24 cellular contexts compared by ENCODE assay signal in the genomic region with DNA sequence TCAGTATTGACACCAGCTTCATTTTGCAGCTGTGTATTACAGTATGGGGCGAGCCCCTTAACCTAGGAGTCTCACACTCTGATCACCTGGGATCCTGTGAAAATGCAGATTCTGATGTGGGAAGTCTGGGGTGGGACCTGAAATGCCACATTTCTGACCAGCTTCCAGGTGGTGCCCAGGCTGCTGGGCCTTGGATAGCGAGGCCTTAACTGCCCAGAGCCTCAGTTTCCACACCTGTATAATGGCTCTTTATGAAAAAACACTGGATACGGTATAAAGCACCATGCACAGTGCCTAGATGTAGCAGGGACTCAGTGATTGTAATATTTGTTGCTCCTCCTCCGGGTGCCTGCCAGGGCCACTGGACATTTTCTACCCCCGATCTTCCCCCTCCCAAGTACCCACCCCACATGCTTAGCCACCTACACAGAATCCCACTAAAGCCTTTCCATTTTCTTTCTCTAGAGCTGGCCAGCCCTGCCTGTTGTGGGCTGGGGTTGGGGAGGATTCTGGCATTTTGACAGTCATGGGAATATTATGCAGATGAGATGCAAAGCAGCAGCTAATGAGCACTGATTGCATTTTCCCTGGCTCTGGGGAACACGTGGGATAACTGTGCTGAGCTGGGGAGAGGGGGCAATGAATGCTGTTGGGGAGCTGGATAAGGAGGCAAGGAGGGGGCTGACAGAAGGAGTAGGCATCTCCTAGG. TPM values are rescaled to one million over a fixed set of nuclear protein-coding genes. Genes with fewer than 3 reads are reported as not detected.
DNase-seq lines count a peak whose midpoint lies in the region; ATAC-seq, FAIRE-seq and TF ChIP-seq lines count a peak whose summit lies in the region.
"Had no signal": no experiment of that assay in that cellular context is flagged by ENCODE, and none has a peak within 500 bp of the region (broad histone marks: within the 10 kb centered on the region; RNA-seq: fewer than 3 reads in every experiment).

No MANE protein-coding gene starts in this region.

- no peak overlapping the region for H4K8ac ChIP-seq in IMR-90 (ENCODE audit: low read depth in 2 of 2, low read length in 2 of 2)

- intact Hi-C loops in IMR-90 (cut with micrococcal nuclease) = no loop called here

- dilution Hi-C loops in IMR-90 (cut with HindIII; ENCODE audit: low sequenced_read_pairs, unreplicated experiment) = no loop called here

- no peak overlapping the region for H2AFZ ChIP-seq in IMR-90 (replicated peaks; ENCODE audit: low read length, poor library complexity)
- no peak overlapping the region for H2AFZ ChIP-seq in Karpas-422 (ENCODE audit: low read length)

- WGBS in IMR-90 (ENCODE audit: extremely low coverage in 2 of 2, insufficient read length in 1 of 2), 2 experiments = 50% methylated on average over 2 of the region's 6 CpGs; no CpG with 5 or more reads in 1 of the 2 experiments

- H3K36me3 Mint-ChIP-seq in mesothelial cell of epicardium = no peaks in the 10 kb centered on the region

- FAIRE-seq in bronchial epithelial cell (lab: Jason Lieb, UNC) = peak; percentile 88
- FAIRE-seq: GM12878, GM19239, RCC 7860 had no signal

- H3K27ac Mint-ChIP-seq in mesothelial cell of epicardium = peak overlapping the region; percentile 63

- in situ Hi-C loops in IMR-90 (cut with MboI; ENCODE audit: low sequenced_read_pairs) = no loop called here

- DNase-seq in IMR-90 (no peak), bronchial epithelial cell (ENCODE audit: low read depth) (no peak), mesothelial cell of epicardium (ENCODE audit: low spot score in 2 of 2, unreplicated experiment in 2 of 2) (no peak), putamen (ENCODE audit: low spot score) (peak; percentile 57), T-helper 9 cell (no peak), Karpas-422 (no peak)
- DNase-seq in stimulated activated CD4-positive, alpha-beta T cell treated with anti-CD3 and anti-CD28 coated beads, Interleukin-2, amount 100 ng/mL, for 48 hours = no peak
- DNase-seq: C1 segment of cervical spinal cord; CD8-positive, alpha-beta memory T cell; DMS53; EL; GOT3; NCI-H1105 treated with DMSO at 0.1 percent for 48 hours; NCI-H1694; NCI-H2081 treated with DMSO at 0.1 percent for 48 hours; NCI-H446 treated with DMSO at 0.1 percent for 48 hours; NCI-H774; Right ventricle myocardium superior had no signal

- TF ChIP-seq POLR2A in IMR-90 (IDR thresholded peaks at IDR 0.05; ENCODE audit: low read depth, low read length) = no peak

- H3K9ac ChIP-seq in IMR-90 (ENCODE audit: low read depth, low read length) (no peak overlapping the region), Karpas-422 (ENCODE audit: low read length) (no peak overlapping the region)

- H3K4me3 ChIP-seq in IMR-90 (ENCODE audit: insufficient read depth, low read depth, low read length) (no peak overlapping the region), bronchial epithelial cell (ENCODE audit: low read depth, low read length) (no peak overlapping the region), Karpas-422 (ENCODE audit: low read length) (no peak overlapping the region)
- H3K4me3 ChIP-seq: GM12878 had no signal

- no peak overlapping the region for H2BK5ac ChIP-seq in IMR-90 (ENCODE audit: low read depth, low read length, poor library complexity, severe bottlenecking)

- H3K56ac ChIP-seq in IMR-90 (ENCODE audit: extremely low read depth, insufficient read depth, low read length) = no peak overlapping the region

- no peak overlapping the region for H2BK20ac ChIP-seq in IMR-90 (ENCODE audit: low read depth, low read length)

- H3K4ac ChIP-seq in IMR-90 (ENCODE audit: low read depth, low read length) = no peak overlapping the region

- no peaks in the 10 kb centered on the region for H3K79me2 ChIP-seq in Karpas-422 (ENCODE audit: low read length)

- H3K36me3 ChIP-seq in IMR-90 (ENCODE audit: control insufficient read depth, insufficient read depth, low read length) (no peaks in the 10 kb centered on the region), bronchial epithelial cell (ENCODE audit: control insufficient read depth, insufficient read depth, low read length) (no peaks in the 10 kb centered on the region), Karpas-422 (ENCODE audit: insufficient read depth, low read length) (no peaks in the 10 kb centered on the region)

- H2AK9ac ChIP-seq in IMR-90 (replicated peaks; ENCODE audit: low read depth, low read length, poor library complexity) = peak overlapping the region; percentile 5

- H3K14ac ChIP-seq in IMR-90 (replicated peaks; ENCODE audit: low read depth, low read length) = no peak overlapping the region

- peaks cover 4% of the 10 kb centered on the region for H3K27me3 Mint-ChIP-seq in mesothelial cell of epicardium (ENCODE audit: low read depth)

- H3K4me3 Mint-ChIP-seq in mesothelial cell of epicardium = no peak overlapping the region
- H3K4me3 Mint-ChIP-seq: CD8-positive, alpha-beta memory T cell had no signal

- H3K4me1 ChIP-seq in IMR-90 (ENCODE audit: control insufficient read depth, insufficient read depth, low read length) (peaks cover 1% of the 10 kb centered on the region; the same call in 1 of the 2 replicates), Karpas-422 (ENCODE audit: low read length) (no peaks in the 10 kb centered on the region)

- H2AK5ac ChIP-seq in IMR-90 (ENCODE audit: low read depth, low read length) = no peak overlapping the region

- H3K27ac ChIP-seq in IMR-90 (ENCODE audit: insufficient read depth, low read length) (no peak overlapping the region), Karpas-422 (ENCODE audit: low read length) (no peak overlapping the region)
- H3K27ac ChIP-seq: HL-60 had no signal

- peaks cover 13% of the 10 kb centered on the region for H3K9me3 Mint-ChIP-seq in mesothelial cell of epicardium

- H4K5ac ChIP-seq in IMR-90 (ENCODE audit: low read depth, low read length) = no peak overlapping the region

- H3K9me3 ChIP-seq in IMR-90 (ENCODE audit: control insufficient read depth, insufficient read depth, low read length) = 0 out of 2 replicates have a peak, but pooled peaks cover 3% of the 10 kb centered on the region
- H3K9me3 ChIP-seq in Karpas-422 (ENCODE audit: low read length) = peaks cover 3% of the 10 kb centered on the region; the same call in 1 of the 2 replicates

- H2BK15ac ChIP-seq in IMR-90 (ENCODE audit: low read depth, low read length) = no peak overlapping the region

- no peak overlapping the region for H3K18ac ChIP-seq in IMR-90 (ENCODE audit: low read depth, low read length)

- BruUV-seq in IMR-90 (replicated peaks; lab: Mats Ljungman, UMichigan) = no TSS peak

- TF ChIP-seq CTCF in IMR-90 (conservative IDR thresholded peaks at IDR 0.05; ENCODE audit: low read depth, low read length) (no peak), bronchial epithelial cell (IDR thresholded peaks at IDR 0.05; ENCODE audit: insufficient read depth, low read length, severe bottlenecking) (no peak), mesothelial cell of epicardium (IDR thresholded peaks at IDR 0.05; ENCODE audit: unreplicated experiment) (no peak)

- CTCF ChIA-PET in IMR-90 (lab: Yijun Ruan, JAX) = no interaction called here

- H3K27me3 ChIP-seq in IMR-90 (ENCODE audit: control insufficient read depth, insufficient read depth, low read length) (peaks cover 40% of the 10 kb centered on the region), bronchial epithelial cell (ENCODE audit: control insufficient read depth, insufficient read depth, low read length) (peaks cover 9% of the 10 kb centered on the region), Karpas-422 (ENCODE audit: low read length) (no peaks in the 10 kb centered on the region)

- H4K91ac ChIP-seq in IMR-90 (ENCODE audit: insufficient read depth, low read depth, low read length) = no peak overlapping the region

- TF ChIP-seq RAD21 in IMR-90 (IDR thresholded peaks at IDR 0.05; ENCODE audit: low read length) = no peak

- peaks cover 28% of the 10 kb centered on the region for H3K4me1 Mint-ChIP-seq in mesothelial cell of epicardium
- H3K4me1 Mint-ChIP-seq: CD8-positive, alpha-beta memory T cell had no signal

- no peaks in the 10 kb centered on the region for H3K79me1 ChIP-seq in IMR-90 (ENCODE audit: low read depth in 1 of 2, low read length in 2 of 2)

- POLR2A ChIA-PET in IMR-90 (lab: Charles Lee; ENCODE audit: unreplicated experiment) = no interaction called here

- H3K9me1 ChIP-seq in IMR-90 (ENCODE audit: insufficient read depth, low read length) = no peaks in the 10 kb centered on the region

- ATAC-seq in IMR-90 (ENCODE audit: low read depth) (no peak), HG03442 (IDR thresholded peaks at IDR 0.05; ENCODE audit: unreplicated experiment) (no peak)
- ATAC-seq: GM12878 had no signal

- H3K4me2 ChIP-seq in IMR-90 (ENCODE audit: low read depth, low read length) (no peak overlapping the region), Karpas-422 (ENCODE audit: low read depth, low read length, poor library complexity, severe bottlenecking) (no peak overlapping the region)

- H2BK120ac ChIP-seq in IMR-90 (ENCODE audit: low read depth, low read length) = no peak overlapping the region

- no peak overlapping the region for H3K23ac ChIP-seq in IMR-90 (ENCODE audit: low read depth, low read length)

- H3K9me2 ChIP-seq in Karpas-422 (replicated peaks; ENCODE audit: insufficient read depth, low read length) = no peaks in the 10 kb centered on the region

- H4K20me1 ChIP-seq in IMR-90 (ENCODE audit: insufficient read depth, low read length) = no peaks in the 10 kb centered on the region
- H4K20me1 ChIP-seq in Karpas-422 (ENCODE audit: insufficient read depth, low read depth, low read length) = no peaks in the 10 kb centered on the region

RNA-seq across cellular contexts. Expression of a gene that starts 44.8 kb away (rescaled TPM):
- total RNA-seq in IMR-90 (2012; rRNA removed) = not detected in 2 replicates
- polyA plus RNA-seq in IMR-90 (2012; rRNA removed) = 0.04 and 0.05 TPM in 2 replicates
- polyA plus RNA-seq in IMR-90 (2012; cell fraction: cytosol; rRNA removed) = 0.05 TPM in 2 replicates
- 0.18 and 0.37 TPM in 2 replicates for polyA plus RNA-seq in IMR-90 (2012; cell fraction: nucleus; rRNA removed; ENCODE audit: low replicate concordance)
- 2.4 and 5.0 TPM in 2 replicates for total RNA-seq in bronchial epithelial cell
- 0.34 to 0.50 TPM (median 0.40 TPM) in 3 replicates for total RNA-seq in mesothelial cell of epicardium
- not detected in 2 replicates for total RNA-seq in Karpas-422 (2014; rRNA removed; shearing (Covaris generic); ENCODE audit: low replicate concordance)
- total RNA-seq: CD8-positive, alpha-beta memory T cell; GM12878; Right ventricle myocardium superior had no signal
- polyA plus RNA-seq: CD8-positive, alpha-beta memory T cell; GM12878 had no signal

RNA-seq across cellular contexts. Expression of a gene that starts 45.5 kb away (rescaled TPM):
- total RNA-seq in IMR-90 (2012; rRNA removed) (not detected in 2 replicates), bronchial epithelial cell (not detected in 2 replicates), mesothelial cell of epicardium (3.3 to 4.5 TPM (median 3.6 TPM) in 3 replicates)
- 0.02 and 0.03 TPM in 2 replicates for polyA plus RNA-seq in IMR-90 (2012; rRNA removed)
- polyA plus RNA-seq in IMR-90 (2012; cell fraction: cytosol; rRNA removed) = 0.02 TPM in 1 of 2 replicates, not detected in the other
- polyA plus RNA-seq in IMR-90 (2012; cell fraction: nucleus; rRNA removed; ENCODE audit: low replicate concordance) = 0.10 and 0.15 TPM in 2 replicates
- not detected in 2 replicates for total RNA-seq in Karpas-422 (2014; rRNA removed; shearing (Covaris generic); ENCODE audit: low replicate concordance)
- total RNA-seq: HT1080 had no signal
